Comparison of ENCODE assay signal across 8 cellular contexts in genomic region chr6:57173886-57174510, GRCh38. TPM values are rescaled to one million over a fixed set of nuclear protein-coding genes. Genes with fewer than 3 reads are reported as not detected.
A peak's percentile ranks its signal among the peaks of the same experiment; 100 is the strongest.
DNase-seq lines count a peak whose midpoint lies in the region; ATAC-seq, FAIRE-seq and TF ChIP-seq lines count a peak whose summit lies in the region.

No MANE protein-coding gene starts in this region.

- H3K9me1 ChIP-seq in K562 (ENCODE audit: control insufficient read depth, insufficient read depth, low read length), result no peaks in the 10 kb centered on the region

- in situ Hi-C loops in K562 (cut with MboI), result no loop called here

- TSS peak; percentile 62 for BruUV-seq in K562 (replicated peaks; lab: Mats Ljungman, UMichigan)

- H3K4me1 ChIP-seq in K562 (replicated peaks in 1 of 2; ENCODE audit: control insufficient read depth in 2 of 2, insufficient read depth in 2 of 2, low read length in 2 of 2), result peaks cover 7 to 19% of the 10 kb centered on the region in 2 experiments; a peak in 3 of 5 replicates
- H3K4me1 ChIP-seq in mesodermal cell (ENCODE audit: control insufficient read depth, insufficient read depth, low read length, poor library complexity, severe bottlenecking), result no peaks in the 10 kb centered on the region

- H3K27ac ChIP-seq in K562 (ENCODE audit: extremely low read depth, low read depth, low read length), result peak overlapping the region; percentile 98
- H3K27ac ChIP-seq in mesodermal cell (ENCODE audit: low read depth, low read length, severe bottlenecking), result peak overlapping the region; percentile 61

- peak; percentile 34 for ATAC-seq in K562
- no peak for ATAC-seq in GM19395 (IDR thresholded peaks at IDR 0.05; ENCODE audit: unreplicated experiment)
- ATAC-seq in GM19452 (IDR thresholded peaks at IDR 0.05; ENCODE audit: unreplicated experiment), result no peak

- H3K4me3 ChIP-seq in K562 (peak overlapping the region; percentile 91), mesodermal cell (ENCODE audit: extremely low read depth, insufficient read depth, low read length, poor library complexity, severe bottlenecking) (peak overlapping the region; percentile 67)

- peak overlapping the region; percentile 95 for H3K4me2 ChIP-seq in K562 (ENCODE audit: insufficient read depth, low read length)

- no peak; the same call in 1 of the 2 replicates for TF ChIP-seq POLR2A in K562 (conservative IDR thresholded peaks at IDR 0.05)

- TF ChIP-seq RAD21 in K562 (CRISPR knock-in tag; conservative IDR thresholded peaks at IDR 0.05 in 1 of 2, IDR thresholded peaks at IDR 0.05 in 1 of 2), result no peak

- peak overlapping the region; percentile 72 to 96 for H3K9ac ChIP-seq in K562 (ENCODE audit: insufficient read depth in 1 of 2, low read depth in 2 of 2, low read length in 2 of 2)

- TF ChIP-seq EP300 in K562 (IDR thresholded peaks at IDR 0.05; ENCODE audit: low read length), result 0 out of 2 replicates have a peak, but pooled peaks have one; percentile 25

- POLR2A ChIA-PET in K562 (lab: Yijun Ruan, JAX), result interaction anchor here (0.6 to 1.0 kb wide), 4 partner anchors 9 to 143 kb away, joined by 3 to 4 read pairs (median 3); partner anchors contain the start of genes PRIM2 and ZNF451

- peak; percentile 80 for FAIRE-seq in K562 (lab: Jason Lieb, UNC)

- H3K27me3 ChIP-seq in K562 (ENCODE audit: control insufficient read depth in 2 of 2, insufficient read depth in 2 of 2, low read length in 2 of 2), result no peaks in the 10 kb centered on the region

- no peak for TF ChIP-seq CTCF in K562 (IDR thresholded peaks at IDR 0.05 in 2 of 3, conservative IDR thresholded peaks at IDR 0.05 in 1 of 3; ENCODE audit: insufficient read depth in 2 of 3, low read depth in 1 of 3, low read length in 3 of 3)

- DNase-seq in EL (peak; percentile 87), LoVo (ENCODE audit: low spot score) (peak; percentile 59), K562 (ENCODE audit: extremely low read depth in 1 of 4, low spot score in 3 of 4) (peak in 2 of 4 experiments; percentile 37 to 75), activated gamma-delta T cell treated with Interleukin-2 at 50 U/mL for 16 hours (no peak)
- DNase-seq in activated CD8-positive, alpha-beta memory T cell treated with anti-CD3 and anti-CD28 coated beads, Interleukin-2, amount 50 U/mL, for 4 hours, result no peak

- H3K9me3 ChIP-seq in K562 (replicated peaks; ENCODE audit: control insufficient read depth, insufficient read depth, low read depth, low read length), result no peaks in the 10 kb centered on the region
- no peaks in the 10 kb centered on the region for H3K9me3 ChIP-seq in mesodermal cell (ENCODE audit: control insufficient read depth, low read length)

- peaks cover 60% of the 10 kb centered on the region for H3K36me3 ChIP-seq in K562 (ENCODE audit: control insufficient read depth, insufficient read depth, low read length)
- peaks cover 10% of the 10 kb centered on the region for H3K36me3 ChIP-seq in mesodermal cell (ENCODE audit: control insufficient read depth, insufficient read depth, low read length)

- H3K79me2 ChIP-seq in K562 (ENCODE audit: control insufficient read depth, insufficient read depth, low read length), result peaks cover 74% of the 10 kb centered on the region

- H2AFZ ChIP-seq in K562 (ENCODE audit: low read depth, low read length), result peak overlapping the region; percentile 67

- 3% methylated on average over 5 of the region's 5 CpGs for WGBS in K562 (ENCODE audit: insufficient coverage, low coverage, missing lambda C conversion rate)
- 0 to 10% methylated on average over 1 to 2 of the region's 5 CpGs for WGBS in mesodermal cell (ENCODE audit: insufficient coverage in 2 of 2), 2 experiments

- intact Hi-C loops in K562 (cut with micrococcal nuclease), result loop anchor here (2.0 to 5.0 kb wide), 6 partner anchors 47 to 272 kb away; partner anchors contain the start of genes BEND6, KIAA1586 and ZNF451

- 0 out of 2 replicates have a peak, but pooled peaks cover under 1% of the 10 kb centered on the region for H4K20me1 ChIP-seq in K562 (replicated peaks; ENCODE audit: control insufficient read depth, insufficient read depth, low read length)

- CTCF ChIA-PET in K562 (lab: Yijun Ruan, JAX; ENCODE audit: low intra/inter-chr PET ratio), result no interaction called here

TF ChIP-seq in K562, 482 proteins besides CTCF, POLR2A, EP300 and RAD21 (continues in another document):
- peak; percentile 89 for TF ChIP-seq ZNF316 (IDR thresholded peaks at IDR 0.05)
- no peak for TF ChIP-seq ATF6 (CRISPR knock-in tag; IDR thresholded peaks at IDR 0.05)
- no peak for TF ChIP-seq RBM39 (optimal IDR thresholded peaks at IDR 0.05; ENCODE audit: low read depth, low read length)
- peak in 1 of 2 experiments; percentile 27; a peak in 1 of 4 replicates for TF ChIP-seq ARNT (IDR thresholded peaks at IDR 0.05)
- TF ChIP-seq ZNF778 (CRISPR knock-in tag; IDR thresholded peaks at IDR 0.05), result no peak
- no peak for TF ChIP-seq ZNF830 (CRISPR knock-in tag; IDR thresholded peaks at IDR 0.05)
- TF ChIP-seq THRA (IDR thresholded peaks at IDR 0.05), result no peak

RNA-seq across cellular contexts. Expression of gene BAG2, which starts 1.9 kb away (rescaled TPM):
- 4.4 and 16.7 TPM in 2 replicates for total RNA-seq in K562 (2011; cell fraction: chromatin; rRNA removed; ENCODE audit: low replicate concordance)
- total RNA-seq in K562 (2011; cell fraction: nucleolus; rRNA removed), result 3.8 and 5.3 TPM in 2 replicates
- total RNA-seq in K562 (2011; cell fraction: nucleoplasm; rRNA removed), result 10.3 and 19.5 TPM in 2 replicates
- total RNA-seq in K562 (2014; rRNA removed) (12.8 and 13.8 TPM in 2 replicates), K562 (2014; rRNA removed; fragmentation: Illumina TruSeq; extraction: Trizol) (20.3 and 21.2 TPM in 2 replicates), K562 (2015; rRNA removed; fragmentation: Illumina TruSeq; extraction: Trizol) (17.6 and 19.7 TPM in 2 replicates), K562 (2021) (17.6 and 19.9 TPM in 2 replicates)
- polyA plus RNA-seq in K562 (2011; rRNA removed) (14.5 and 20.7 TPM in 2 replicates), K562 (2014; fragmentation: Illumina TruSeq; extraction: Trizol) (15.6 and 18.7 TPM in 2 replicates), K562 (2014; fragmentation: Nextera tagmentation; extraction: Ambion mirVana) (10 to 100 TPM; 12.8 to 14.0 TPM), K562 (2014; rRNA removed) (14.5 and 15.3 TPM in 2 replicates)
- 5.9 and 7.0 TPM in 2 replicates for polyA plus RNA-seq in K562 (2011; cell fraction: cytosol; rRNA removed)
- polyA plus RNA-seq in K562 (2011; cell fraction: nucleus; rRNA removed), result 3.3 and 4.5 TPM in 2 replicates
- 8.9 and 12.9 TPM in 2 replicates for polyA plus RNA-seq in K562 (2012)
- 14.5 and 15.8 TPM in 2 replicates for polyA minus RNA-seq in K562 (2011; rRNA and poly(A)+ RNA removed)
- polyA minus RNA-seq in K562 (2011; cell fraction: cytosol; rRNA and poly(A)+ RNA removed), result 5.5 and 6.9 TPM in 2 replicates
- polyA minus RNA-seq in K562 (2011; cell fraction: nucleus; rRNA and poly(A)+ RNA removed), result 8.5 and 12.8 TPM in 2 replicates
- 4.1 TPM for polyA plus RNA-seq in mesodermal cell (2013, experiment 1 of 2)
- polyA plus RNA-seq in mesodermal cell (2013, experiment 2 of 2), result 6.5 TPM

RNA-seq across cellular contexts. Expression of gene RAB23, which starts 48.1 kb away (rescaled TPM):
- total RNA-seq in K562 (2011; cell fraction: chromatin; rRNA removed; ENCODE audit: low replicate concordance), result 2.6 and 13.3 TPM in 2 replicates
- 2.2 and 3.0 TPM in 2 replicates for total RNA-seq in K562 (2011; cell fraction: nucleolus; rRNA removed)
- 7.0 and 17.6 TPM in 2 replicates for total RNA-seq in K562 (2011; cell fraction: nucleoplasm; rRNA removed)
- total RNA-seq in K562 (2014; rRNA removed), result 6.0 and 7.1 TPM in 2 replicates
- 15.0 and 16.9 TPM in 2 replicates for total RNA-seq in K562 (2014; rRNA removed; fragmentation: Illumina TruSeq; extraction: Trizol)
- 16.4 and 18.0 TPM in 2 replicates for total RNA-seq in K562 (2015; rRNA removed; fragmentation: Illumina TruSeq; extraction: Trizol)
- total RNA-seq in K562 (2021), result 9.4 and 10.0 TPM in 2 replicates
- polyA plus RNA-seq in K562 (2011; rRNA removed), result 9.6 and 14.1 TPM in 2 replicates
- polyA plus RNA-seq in K562 (2011; cell fraction: cytosol; rRNA removed), result 1.8 and 2.9 TPM in 2 replicates
- 5.1 and 7.7 TPM in 2 replicates for polyA plus RNA-seq in K562 (2011; cell fraction: nucleus; rRNA removed)
- 6.7 and 8.7 TPM in 2 replicates for polyA plus RNA-seq in K562 (2012)
- polyA plus RNA-seq in K562 (2014; fragmentation: Illumina TruSeq; extraction: Trizol), result 10.7 and 14.3 TPM in 2 replicates
- polyA plus RNA-seq in K562 (2014; fragmentation: Nextera tagmentation; extraction: Ambion mirVana), result 1 to 10 TPM; 3.4 to 3.6 TPM
- polyA plus RNA-seq in K562 (2014; rRNA removed), result 8.4 and 10.0 TPM in 2 replicates
- 13.2 and 14.3 TPM in 2 replicates for polyA minus RNA-seq in K562 (2011; rRNA and poly(A)+ RNA removed)
- 3.1 and 3.7 TPM in 2 replicates for polyA minus RNA-seq in K562 (2011; cell fraction: cytosol; rRNA and poly(A)+ RNA removed)
- polyA minus RNA-seq in K562 (2011; cell fraction: nucleus; rRNA and poly(A)+ RNA removed), result 5.1 and 5.7 TPM in 2 replicates
- 23.0 TPM for polyA plus RNA-seq in mesodermal cell (2013, experiment 1 of 2)
- 29.2 TPM for polyA plus RNA-seq in mesodermal cell (2013, experiment 2 of 2)

Comparison
In these comparisons a context has a peak if more than half of its experiments do, and no peak if none do; other contexts are left out.
1. DNase-seq: peak in EL (single experiment) and LoVo (single experiment); none in activated gamma-delta T cell treated with Interleukin-2 at 50 U/mL for 16 hours (single experiment) and activated CD8-positive, alpha-beta memory T cell treated with anti-CD3 and anti-CD28 coated beads, Interleukin-2, amount 50 U/mL, for 4 hours (single experiment).